Comparison of ENCODE assay signal across 8 cellular contexts in genomic region chr15:99424978-99425665, GRCh38.
A peak's percentile ranks its signal among the peaks of the same experiment; 100 is the strongest.
DNase-seq lines count a peak whose midpoint lies in the region; ATAC-seq and TF ChIP-seq lines count a peak whose summit lies in the region.

No MANE protein-coding gene starts in this region.

- H3K27ac ChIP-seq in SJCRH30, result peak overlapping the region; percentile 34
- H3K27ac ChIP-seq in H9 (ENCODE audit: insufficient read length, low read depth, low read length), result no peak overlapping the region

- no peak overlapping the region for H4K8ac ChIP-seq in H9 (replicated peaks; ENCODE audit: insufficient read length, low read depth, low read length)

- no peak for TF ChIP-seq CTCF in H9 (conservative IDR thresholded peaks at IDR 0.05)

- H3K27me3 ChIP-seq in SJCRH30 (no peaks in the 10 kb centered on the region), H9 (ENCODE audit: insufficient read depth, low read length) (no peaks in the 10 kb centered on the region)

- no peak overlapping the region for H2BK20ac ChIP-seq in H9 (ENCODE audit: low read depth, low read length, poor library complexity, severe bottlenecking)

- no peak overlapping the region for H2BK15ac ChIP-seq in H9 (ENCODE audit: low read depth, low read length)

- H3K4me3 ChIP-seq in SJCRH30, result no peak overlapping the region

- no peaks in the 10 kb centered on the region; the same call in 1 of the 2 replicates for H3K27me3 Mint-ChIP-seq in H9 (ENCODE audit: low read depth)

- H3K9ac ChIP-seq in H9 (ENCODE audit: extremely low read depth, insufficient read length, low read length), result no peak overlapping the region

- H3T11ph ChIP-seq in H9 (ENCODE audit: low read length), result no peak overlapping the region

- no peak overlapping the region for H2AK5ac ChIP-seq in H9 (ENCODE audit: insufficient read length, low read length)

- H3K9me3 ChIP-seq in SJCRH30 (replicated peaks) (no peaks in the 10 kb centered on the region; the same call in 1 of the 2 replicates), H9 (ENCODE audit: control insufficient read depth, low read depth, low read length) (no peaks in the 10 kb centered on the region)

- H4K20me1 ChIP-seq in H9 (ENCODE audit: control insufficient read depth, insufficient read depth, insufficient read length), result peaks cover 4% of the 10 kb centered on the region

- no CpG with 5 or more reads among the region's 16 CpGs for WGBS in H9 (ENCODE audit: extremely low coverage, insufficient read length, low lambda C conversion rate)

- H3K4me2 ChIP-seq in H9 (ENCODE audit: insufficient read depth, insufficient read length, low read length), result no peak overlapping the region

- no peaks in the 10 kb centered on the region for H3K23me2 ChIP-seq in H9 (ENCODE audit: insufficient read length, low read depth, low read length, poor library complexity, severe bottlenecking)

- no peak overlapping the region for H4K91ac ChIP-seq in H9 (ENCODE audit: insufficient read length, low read depth, low read length)

- H3K4ac ChIP-seq in H9 (ENCODE audit: low read depth, low read length), result no peak overlapping the region

- H3K56ac ChIP-seq in H9 (ENCODE audit: insufficient read length, low read depth, low read length), result no peak overlapping the region

- H3K27ac Mint-ChIP-seq in H9, result no peak overlapping the region

- H3K4me1 ChIP-seq in SJCRH30 (peaks cover 11% of the 10 kb centered on the region), H9 (ENCODE audit: insufficient read depth, low read length) (no peaks in the 10 kb centered on the region)

- peaks cover 10 to 15% of the 10 kb centered on the region in 2 experiments for H3K4me1 Mint-ChIP-seq in H9

- no peak overlapping the region for H4K5ac ChIP-seq in H9 (ENCODE audit: insufficient read length, low read depth, low read length)

- no peak overlapping the region for H3K4me3 Mint-ChIP-seq in H9

- H2BK120ac ChIP-seq in H9 (ENCODE audit: low read depth, low read length, poor library complexity, severe bottlenecking), result no peak overlapping the region

- peak; percentile 73 for ATAC-seq in HG02642 (IDR thresholded peaks at IDR 0.05; ENCODE audit: poor library complexity, unreplicated experiment)

- no peak overlapping the region for H2AFZ ChIP-seq in H9 (ENCODE audit: low read length)

- H2BK12ac ChIP-seq in H9 (ENCODE audit: insufficient read length, low read depth, low read length), result no peak overlapping the region

- peaks cover 0 to 3% of the 10 kb centered on the region in 2 experiments; a peak in 1 of 5 replicates for H3K9me3 Mint-ChIP-seq in H9

- no peak overlapping the region for H3K23ac ChIP-seq in H9 (ENCODE audit: insufficient read length, low read depth, low read length)

- DNase-seq in ELF-1 (ENCODE audit: low read depth, low spot score), result peak; percentile 66
- peak; percentile 50 to 74 for DNase-seq in SJCRH30
- peak; percentile 96 for DNase-seq in amniotic epithelial cell (ENCODE audit: low read depth)
- peak; percentile 96 for DNase-seq in islet precursor cell
- DNase-seq in stimulated activated CD4-positive, alpha-beta T cell treated with anti-CD3 and anti-CD28 coated beads, Interleukin-4, amount 100 ng/mL, for 48 hours (ENCODE audit: low read depth in 2 of 2), result peak; percentile 29 to 58
- no peak for DNase-seq in H9
- DNase-seq in cortex of kidney (lab: John Stamatoyannopoulos, UW), result no peak

- H3K18ac ChIP-seq in H9 (ENCODE audit: insufficient read length, low read depth, low read length), result no peak overlapping the region

- H3K14ac ChIP-seq in H9 (ENCODE audit: insufficient read depth, low read length), result no peak overlapping the region; the same call in 1 of the 2 replicates

- H2BK5ac ChIP-seq in H9 (ENCODE audit: insufficient read length, low read length), result no peak overlapping the region

- H3K79me1 ChIP-seq in H9 (ENCODE audit: insufficient read depth, low read depth, low read length, poor library complexity, severe bottlenecking), result no peaks in the 10 kb centered on the region

- H3K36me3 Mint-ChIP-seq in H9 (ENCODE audit: insufficient read depth in 1 of 3, low read depth in 3 of 3), result no peaks in the 10 kb centered on the region

- H3K79me2 ChIP-seq in H9 (ENCODE audit: insufficient read depth, low read length), result no peaks in the 10 kb centered on the region

- H3K36me3 ChIP-seq in SJCRH30, result no peaks in the 10 kb centered on the region

Comparison
In these comparisons a context has a peak if more than half of its experiments do, and no peak if none do; other contexts are left out.
1. DNase-seq: peak in ELF-1 (single experiment), SJCRH30 (2 of 2), amniotic epithelial cell (single experiment), islet precursor cell (single experiment) and stimulated activated CD4-positive, alpha-beta T cell treated with anti-CD3 and anti-CD28 coated beads, Interleukin-4, amount 100 ng/mL, for 48 hours (2 of 2); none in H9 (single experiment) and cortex of kidney (single experiment).